ENCODE assay signal across 9 cellular contexts in the genomic region with DNA sequence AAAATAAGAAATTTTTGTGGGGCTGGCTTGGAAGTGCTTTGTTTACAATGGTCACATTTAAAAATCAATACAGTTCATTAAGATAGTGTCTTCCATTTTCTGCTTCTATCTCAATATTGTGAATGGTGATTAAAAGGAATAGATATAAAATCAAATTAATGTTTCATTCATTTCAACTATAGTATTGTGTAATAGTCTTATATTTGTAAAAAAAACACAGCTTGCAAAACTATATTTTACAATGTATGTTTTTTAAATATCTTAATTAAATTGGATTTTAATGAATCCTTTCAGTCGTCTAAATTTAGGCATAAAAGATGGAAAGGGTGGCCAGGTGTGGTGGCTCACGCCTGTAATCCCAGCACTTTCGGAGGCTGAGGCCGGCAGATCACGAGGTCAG.
"Had no signal": no experiment of that assay in that cellular context is flagged by ENCODE, and none has a peak within 500 bp of the region (broad histone marks: within the 10 kb centered on the region; RNA-seq: fewer than 3 reads in every experiment).

No MANE protein-coding gene starts in this region.

- ATAC-seq: HCT116 had no signal

- H2AFZ ChIP-seq: GM23248 had no signal

- H3K36me3 Mint-ChIP-seq: IgD-negative memory B cell had no signal

- H3K27ac ChIP-seq: GM23248, HL-60 had no signal

- H3K36me3 ChIP-seq: HAP-1 had no signal

- DNase-seq: GM23248, GOT3, H7, HFFc6, KG1 had no signal

- H3K4me1 Mint-ChIP-seq: IgD-negative memory B cell had no signal

- H3K4me3 ChIP-seq: GM23248, HAP-1 had no signal

- H3K9me3 ChIP-seq: HAP-1 had no signal

- H3K9ac ChIP-seq: GM23248 had no signal

- H3K4me1 ChIP-seq: HAP-1 had no signal

- H3K27me3 Mint-ChIP-seq: IgD-negative memory B cell had no signal

- H3K9me3 Mint-ChIP-seq: HFFc6, IgD-negative memory B cell had no signal

- H3K4me3 Mint-ChIP-seq: HFFc6, IgD-negative memory B cell had no signal
